ENCODE assay signal across 9 cellular contexts in genomic region chr19:17947815-17948473, GRCh38. TPM values are rescaled to one million over a fixed set of nuclear protein-coding genes. Genes with fewer than 3 reads are reported as not detected.
DNase-seq lines count a peak whose midpoint lies in the region; ATAC-seq and TF ChIP-seq lines count a peak whose summit lies in the region.
"Had no signal": no experiment of that assay in that cellular context is flagged by ENCODE, and none has a peak within 500 bp of the region (broad histone marks: within the 10 kb centered on the region; RNA-seq: fewer than 3 reads in every experiment).

No MANE protein-coding gene starts in this region.

- no peak for TF ChIP-seq CTCF in CD4-positive, alpha-beta T cell (IDR thresholded peaks at IDR 0.05)

- peak overlapping the region; percentile 51 to 63 for H3K4me3 ChIP-seq in mesenchymal stem cell (ENCODE audit: insufficient read depth in 1 of 2, low read depth in 1 of 2, low read length in 2 of 2)

- H3K36me3 ChIP-seq in mesenchymal stem cell (ENCODE audit: control insufficient read depth in 1 of 2, insufficient read depth in 2 of 2, low read depth in 1 of 2, low read length in 2 of 2): peaks cover 0 to 20% of the 10 kb centered on the region in 2 experiments

- peak overlapping the region; percentile 91 for H2BK120ac ChIP-seq in mesenchymal stem cell (ENCODE audit: low read depth, low read length)

- H3K4me1 Mint-ChIP-seq in CD4-positive, alpha-beta T cell (ENCODE audit: low read depth): peaks cover 55% of the 10 kb centered on the region

- H4K91ac ChIP-seq in mesenchymal stem cell (ENCODE audit: low read length): no peak overlapping the region

- peaks cover 44% of the 10 kb centered on the region for H3K27me3 Mint-ChIP-seq in CD4-positive, alpha-beta T cell

- no peak overlapping the region for H2AK5ac ChIP-seq in mesenchymal stem cell (ENCODE audit: low read length, severe bottlenecking)

- H3K14ac ChIP-seq in mesenchymal stem cell (ENCODE audit: low read length in 2 of 2): no peak overlapping the region

- intact Hi-C loops in CD4-positive, alpha-beta T cell (cut with DNase I, micrococcal nuclease): loop anchor here (2.0 kb wide), 1 partner anchor 49 kb away; no protein-coding TSS in a partner anchor

- H4K8ac ChIP-seq in mesenchymal stem cell (ENCODE audit: low read length): no peak overlapping the region

- H2BK12ac ChIP-seq in mesenchymal stem cell (ENCODE audit: low read length in 2 of 2): no peak overlapping the region

- peaks cover 11% of the 10 kb centered on the region for H3K36me3 Mint-ChIP-seq in CD4-positive, alpha-beta T cell (ENCODE audit: low read depth)

- no peak overlapping the region for H3K27ac ChIP-seq in CD4-positive, alpha-beta T cell (ENCODE audit: low read depth, low read length)
- no peak overlapping the region for H3K27ac ChIP-seq in mesenchymal stem cell (ENCODE audit: low read length, poor library complexity, severe bottlenecking)

- peaks cover 46% of the 10 kb centered on the region for H3K27me3 ChIP-seq in CD4-positive, alpha-beta T cell (ENCODE audit: control insufficient read depth, insufficient read depth, low read length)
- H3K27me3 ChIP-seq in mesenchymal stem cell (ENCODE audit: control insufficient read depth in 1 of 2, insufficient read depth in 1 of 2, low read length in 2 of 2): peaks cover 43% of the 10 kb centered on the region in 2 experiments

- H3K4me2 ChIP-seq in mesenchymal stem cell (ENCODE audit: low read length, poor library complexity, severe bottlenecking): peak overlapping the region; percentile 81

- H3K4ac ChIP-seq in mesenchymal stem cell (ENCODE audit: low read depth in 1 of 2, low read length in 2 of 2): no peak overlapping the region

- CTCF ChIA-PET in CD4-positive, alpha-beta T cell (lab: Charles Lee): interaction anchor here (0.5 to 3.4 kb wide), 7 partner anchors 10 to 440 kb away, joined by 3 to 11 read pairs (median 5); partner anchors contain the start of genes CCDC124 and RPL18A

- peak overlapping the region; percentile 89 for H3K4me3 Mint-ChIP-seq in CD4-positive, alpha-beta T cell

- H2AFZ ChIP-seq in mesenchymal stem cell (ENCODE audit: low read depth, low read length): no peak overlapping the region

- peak; percentile 69 for ATAC-seq in CD4-positive, alpha-beta T cell (ENCODE audit: poor library complexity)
- ATAC-seq in GM21360 (IDR thresholded peaks at IDR 0.05; ENCODE audit: unreplicated experiment): peak; percentile 47

- DNase-seq in CD4-positive, alpha-beta T cell: peak; percentile 89 to 98 (median 92)
- peak in 74 of 76 experiments; percentile 51 to 97 (median 94) for DNase-seq in HUDEP-2 (lab: John Stamatoyannopoulos, UW; ENCODE audit: unreplicated experiment in 76 of 76)
- DNase-seq in NK-92 (lab: John Stamatoyannopoulos, UW; ENCODE audit: unreplicated experiment): peak; percentile 64
- peak; percentile 84 to 91 for DNase-seq in activated CD8-positive, alpha-beta memory T cell treated with anti-CD3 and anti-CD28 coated beads for 1 hour (ENCODE audit: extremely low read depth in 1 of 2, low read depth in 1 of 2)
- DNase-seq in effector CD8-positive, alpha-beta T cell (lab: John Stamatoyannopoulos, UW): peak; percentile 94
- DNase-seq in mesenchymal stem cell: peak; percentile 90
- peak; percentile 88 for DNase-seq in stimulated activated CD8-positive, alpha-beta memory T cell treated with anti-CD3 and anti-CD28 coated beads, Interleukin-12 subunit alpha, Interleukin-12 subunit beta, amount 100 ng/mL, for 1 hour (ENCODE audit: low read depth)

- no peak overlapping the region for H3K23ac ChIP-seq in mesenchymal stem cell (ENCODE audit: low read length in 2 of 2)

- no peaks in the 10 kb centered on the region for H3K9me3 ChIP-seq in CD4-positive, alpha-beta T cell (ENCODE audit: control insufficient read depth, low read length)
- H3K9me3 ChIP-seq in mesenchymal stem cell (ENCODE audit: control insufficient read depth, low read length): no peaks in the 10 kb centered on the region

- WGBS in mesenchymal stem cell: 1% methylated on average over 46 of the region's 89 CpGs

- peak overlapping the region; percentile 93 for H3K27ac Mint-ChIP-seq in CD4-positive, alpha-beta T cell

- H3K79me1 ChIP-seq in mesenchymal stem cell (replicated peaks; ENCODE audit: low read length, poor library complexity, severe bottlenecking): no peaks in the 10 kb centered on the region

- peak overlapping the region; percentile 39 for H2BK15ac ChIP-seq in mesenchymal stem cell (ENCODE audit: low read depth, poor library complexity, severe bottlenecking)

- H3K4me1 ChIP-seq in mesenchymal stem cell (ENCODE audit: control insufficient read depth, insufficient read depth, low read depth, low read length): peaks cover 46% of the 10 kb centered on the region

- H3K9me3 Mint-ChIP-seq in CD4-positive, alpha-beta T cell: no peaks in the 10 kb centered on the region

- POLR2A ChIA-PET in CD4-positive, alpha-beta T cell (lab: Charles Lee): interaction anchor here (0.7 to 2.4 kb wide), 8 partner anchors 9 to 171 kb away, joined by 3 to 12 read pairs (median 3); partner anchors contain the start of genes ARRDC2, CCDC124, JAK3 and RPL18A

- no peak overlapping the region for H3K18ac ChIP-seq in mesenchymal stem cell (ENCODE audit: low read depth in 1 of 2, low read length in 2 of 2)

- no peak overlapping the region for H2BK5ac ChIP-seq in mesenchymal stem cell (ENCODE audit: low read depth, low read length, poor library complexity, severe bottlenecking)

- H3K9ac ChIP-seq in mesenchymal stem cell (ENCODE audit: low read length): peak overlapping the region; percentile 51

RNA-seq across cellular contexts. Expression of gene CCDC124, which starts 15.1 kb away (rescaled TPM):
- total RNA-seq in CD4-positive, alpha-beta T cell: 10 to 100 TPM; 26.9 to 28.1 TPM
- 72.1 TPM for polyA plus RNA-seq in mesenchymal stem cell (2013, experiment 1 of 2)
- polyA plus RNA-seq in mesenchymal stem cell (2013, experiment 2 of 2): 72.7 TPM

RNA-seq across cellular contexts. Expression of gene KCNN1, which starts 19.0 kb away (rescaled TPM):
- not detected for total RNA-seq in CD4-positive, alpha-beta T cell
- polyA plus RNA-seq in mesenchymal stem cell (2013, experiment 1 of 2): 0.12 TPM
- 0.15 TPM for polyA plus RNA-seq in mesenchymal stem cell (2013, experiment 2 of 2)
- total RNA-seq: T-helper 2 cell treated with Interferon-gamma antibody and Interleukin-4, amounts not matched to agents 100 ng/mL and 5 ng/mL, for 36 hours had no signal
